Comparison of ENCODE assay signal across 1 cellular context in genomic region chr10:125141860-125142484, GRCh38.
TF ChIP-seq lines count a peak whose summit lies in the region.

No MANE protein-coding gene starts in this region.

TF ChIP-seq in K562, 482 proteins besides CTCF, POLR2A, EP300 and RAD21:
- TF ChIP-seq DPF2 (IDR thresholded peaks at IDR 0.05), result peak; percentile 70
- TF ChIP-seq NR3C1 (CRISPR knock-in tag; IDR thresholded peaks at IDR 0.05), result no peak
- TF ChIP-seq ZBTB33 (CRISPR knock-in tag; IDR thresholded peaks at IDR 0.05), result peak; percentile 95
- no peak for TF ChIP-seq NCOA4 (IDR thresholded peaks at IDR 0.05; ENCODE audit: partially characterized antibody)
- peak; percentile 95 for TF ChIP-seq EGR1 (conservative IDR thresholded peaks at IDR 0.05)
- no peak for TF ChIP-seq CEBPG (CRISPR knock-in tag; IDR thresholded peaks at IDR 0.05)
- TF ChIP-seq CEBPG (tag; conservative IDR thresholded peaks at IDR 0.05 in 1 of 2, IDR thresholded peaks at IDR 0.05 in 1 of 2), result no peak
- TF ChIP-seq ZBTB17 (CRISPR knock-in tag; IDR thresholded peaks at IDR 0.05), result no peak
- TF ChIP-seq FOXA1 (IDR thresholded peaks at IDR 0.05; ENCODE audit: borderline replicate concordance), result no peak
- TF ChIP-seq THRA (IDR thresholded peaks at IDR 0.05), result peak; percentile 50; the same call in 1 of the 2 replicates
- peak; percentile 23; the same call in 1 of the 2 replicates for TF ChIP-seq NFIC (IDR thresholded peaks at IDR 0.05)
- peak; percentile 61; the same call in 1 of the 2 replicates for TF ChIP-seq TAL1 (IDR thresholded peaks at IDR 0.05)
- TF ChIP-seq ETS2 (tag; IDR thresholded peaks at IDR 0.05; ENCODE audit: borderline replicate concordance, poor library complexity, severe bottlenecking), result no peak
- no peak for TF ChIP-seq FIP1L1 (IDR thresholded peaks at IDR 0.05; ENCODE audit: low read depth, low read length, poor library complexity, severe bottlenecking)
- peak; percentile 85 for TF ChIP-seq CBFA2T3 (IDR thresholded peaks at IDR 0.05)
- TF ChIP-seq SETDB1 (IDR thresholded peaks at IDR 0.05; ENCODE audit: low read length), result no peak
- TF ChIP-seq BDP1 (IDR thresholded peaks at IDR 0.05; ENCODE audit: insufficient read depth, insufficient read length), result no peak
- TF ChIP-seq E2F1 (CRISPR knock-in tag; IDR thresholded peaks at IDR 0.05), result no peak
- TF ChIP-seq NFE2 (IDR thresholded peaks at IDR 0.05; ENCODE audit: low read depth), result peak; percentile 14; the same call in 1 of the 2 replicates
- TF ChIP-seq CLOCK (CRISPR knock-in tag; IDR thresholded peaks at IDR 0.05; ENCODE audit: borderline replicate concordance), result no peak
- TF ChIP-seq ATF1 (CRISPR knock-in tag; IDR thresholded peaks at IDR 0.05), result no peak
- no peak for TF ChIP-seq ATF1 (tag; IDR thresholded peaks at IDR 0.05)
- TF ChIP-seq SMAD4 (CRISPR knock-in tag; conservative IDR thresholded peaks at IDR 0.05), result 0 out of 2 replicates have a peak, but pooled peaks have one; percentile 27
- TF ChIP-seq BRF1 (IDR thresholded peaks at IDR 0.05; ENCODE audit: borderline replicate concordance, extremely low read depth, insufficient read length), result no peak
- 0 out of 4 replicates have a peak, but pooled peaks of 1 of the 2 experiments have one; percentile 16 for TF ChIP-seq KDM1A (IDR thresholded peaks at IDR 0.05)
- TF ChIP-seq ETS1 (conservative IDR thresholded peaks at IDR 0.05; ENCODE audit: control insufficient read depth, low read depth, low read length), result 0 out of 2 replicates have a peak, but pooled peaks have one; percentile 36
- TF ChIP-seq PHF8 (IDR thresholded peaks at IDR 0.05; ENCODE audit: borderline replicate concordance, low read length), result no peak
- peak; percentile 71; the same call in 1 of the 2 replicates for TF ChIP-seq POLR2AphosphoS5 (IDR thresholded peaks at IDR 0.05; ENCODE audit: control insufficient read depth, insufficient read depth, low read depth, low read length)
- TF ChIP-seq MYNN (IDR thresholded peaks at IDR 0.05), result 0 out of 2 replicates have a peak, but pooled peaks have one; percentile 39
- TF ChIP-seq MYNN (CRISPR knock-in tag; IDR thresholded peaks at IDR 0.05), result no peak
- TF ChIP-seq ARID1B (IDR thresholded peaks at IDR 0.05), result peak; percentile 76
- no peak for TF ChIP-seq IFI16 (CRISPR knock-in tag; IDR thresholded peaks at IDR 0.05)
- no peak for TF ChIP-seq RFX1 (IDR thresholded peaks at IDR 0.05)
- peak; percentile 70 for TF ChIP-seq TEAD4 (IDR thresholded peaks at IDR 0.05; ENCODE audit: low read length)
- no peak for TF ChIP-seq TEAD4 (CRISPR knock-in tag; IDR thresholded peaks at IDR 0.05; ENCODE audit: borderline replicate concordance)
- no peak for TF ChIP-seq ZNF589 (CRISPR knock-in tag; IDR thresholded peaks at IDR 0.05; ENCODE audit: low read depth)
- TF ChIP-seq SMARCE1 (IDR thresholded peaks at IDR 0.05), result peak; percentile 31; the same call in 1 of the 2 replicates
- TF ChIP-seq ZC3H4 (CRISPR knock-in tag; IDR thresholded peaks at IDR 0.05; ENCODE audit: borderline replicate concordance), result no peak
- TF ChIP-seq CREBBP (IDR thresholded peaks at IDR 0.05; ENCODE audit: low read depth, low read length), result no peak
- peak; percentile 18 for TF ChIP-seq PRDM10 (IDR thresholded peaks at IDR 0.05; ENCODE audit: partially characterized antibody)
- TF ChIP-seq ZNF717 (CRISPR knock-in tag; IDR thresholded peaks at IDR 0.05), result no peak
- peak; percentile 65; the same call in 1 of the 2 replicates for TF ChIP-seq KLF16 (IDR thresholded peaks at IDR 0.05)
- TF ChIP-seq HIVEP1 (CRISPR knock-in tag; IDR thresholded peaks at IDR 0.05), result no peak
- TF ChIP-seq CREM (IDR thresholded peaks at IDR 0.05; ENCODE audit: low read depth), result 0 out of 2 replicates have a peak, but pooled peaks have one; percentile 42
- TF ChIP-seq ZBTB11 (CRISPR knock-in tag; IDR thresholded peaks at IDR 0.05), result no peak
- no peak for TF ChIP-seq SNIP1 (IDR thresholded peaks at IDR 0.05; ENCODE audit: low read depth)
- peak; percentile 78 for TF ChIP-seq TCF3 (CRISPR knock-in tag; IDR thresholded peaks at IDR 0.05)
- TF ChIP-seq NCOR1 (IDR thresholded peaks at IDR 0.05), result peak; percentile 68
- no peak for TF ChIP-seq RHOXF2B (CRISPR knock-in tag; conservative IDR thresholded peaks at IDR 0.05)
- peak; percentile 73 for TF ChIP-seq CBFA2T2 (conservative IDR thresholded peaks at IDR 0.05)
